1 cellular context compared by ENCODE assay signal in the genomic region with DNA sequence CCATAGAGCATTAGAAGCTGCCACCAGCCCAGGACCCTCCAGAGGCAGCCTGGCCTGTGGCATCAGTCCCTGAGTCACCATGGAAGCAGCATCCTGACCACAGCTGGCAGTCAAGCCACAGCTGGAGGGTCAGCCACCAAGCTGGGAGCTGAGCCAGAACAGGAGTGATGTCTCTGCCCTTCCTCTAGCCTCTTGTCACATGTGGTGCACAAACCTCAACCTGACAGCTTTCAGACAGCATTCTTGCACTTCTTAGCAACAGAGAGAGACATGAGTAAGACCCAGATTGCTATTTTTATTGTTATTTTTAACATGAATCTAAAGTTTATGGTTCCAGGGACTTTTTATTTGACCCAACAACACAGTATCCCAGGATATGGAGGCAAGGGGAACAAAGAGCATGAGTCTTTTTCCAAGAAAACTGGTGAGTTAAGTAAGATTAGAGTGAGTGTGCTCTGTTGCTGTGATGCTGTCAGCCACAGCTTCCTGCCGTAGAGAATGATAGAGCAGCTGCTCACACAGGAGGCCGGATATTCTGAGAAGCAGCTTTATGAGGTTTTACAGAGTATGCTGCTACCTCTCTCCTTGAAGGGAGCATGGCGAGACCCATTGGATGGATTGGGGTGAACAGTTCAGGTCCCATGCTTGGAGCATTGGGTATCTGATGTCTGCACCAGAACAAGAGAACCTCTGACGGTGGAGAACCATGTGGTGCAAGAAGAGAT.
TF ChIP-seq lines count a peak whose summit lies in the region.

No MANE protein-coding gene starts in this region.

TF ChIP-seq in K562, 482 proteins besides CTCF, POLR2A, EP300 and RAD21 (continued from another document):
- TF ChIP-seq, protein P1, sequence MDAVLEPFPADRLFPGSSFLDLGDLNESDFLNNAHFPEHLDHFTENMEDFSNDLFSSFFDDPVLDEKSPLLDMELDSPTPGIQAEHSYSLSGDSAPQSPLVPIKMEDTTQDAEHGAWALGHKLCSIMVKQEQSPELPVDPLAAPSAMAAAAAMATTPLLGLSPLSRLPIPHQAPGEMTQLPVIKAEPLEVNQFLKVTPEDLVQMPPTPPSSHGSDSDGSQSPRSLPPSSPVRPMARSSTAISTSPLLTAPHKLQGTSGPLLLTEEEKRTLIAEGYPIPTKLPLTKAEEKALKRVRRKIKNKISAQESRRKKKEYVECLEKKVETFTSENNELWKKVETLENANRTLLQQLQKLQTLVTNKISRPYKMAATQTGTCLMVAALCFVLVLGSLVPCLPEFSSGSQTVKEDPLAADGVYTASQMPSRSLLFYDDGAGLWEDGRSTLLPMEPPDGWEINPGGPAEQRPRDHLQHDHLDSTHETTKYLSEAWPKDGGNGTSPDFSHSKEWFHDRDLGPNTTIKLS (IDR thresholded peaks at IDR 0.05; ENCODE audit: borderline replicate concordance, low read depth) = no peak
- TF ChIP-seq MYBL2 (IDR thresholded peaks at IDR 0.05; ENCODE audit: low read depth) (no peak), MYBL2 (CRISPR knock-in tag; IDR thresholded peaks at IDR 0.05; ENCODE audit: borderline replicate concordance) (no peak), JUN (IDR thresholded peaks at IDR 0.05; ENCODE audit: borderline replicate concordance, low read depth, low read length) (no peak), JUN (CRISPR knock-in tag; IDR thresholded peaks at IDR 0.05; ENCODE audit: borderline replicate concordance) (no peak), DPF2 (IDR thresholded peaks at IDR 0.05) (no peak), MTA1 (IDR thresholded peaks at IDR 0.05; ENCODE audit: borderline replicate concordance) (no peak), ZNF224 (CRISPR knock-in tag; IDR thresholded peaks at IDR 0.05) (no peak)
